ENCODE assay signal across 8 cellular contexts in genomic region chr2:172555522-172556283, GRCh38.
A peak's percentile ranks its signal among the peaks of the same experiment; 100 is the strongest.
DNase-seq lines count a peak whose midpoint lies in the region; ATAC-seq lines count a peak whose summit lies in the region.

Gene PDK1, plus strand, starts transcription at chr2:172556090. Its CDS starts 61 bp downstream, at chr2:172556151.

- DNase-seq in DMS 273 treated with DMSO at 0.1 percent for 48 hours (lab: John Stamatoyannopoulos, UW) (peak; percentile 80), HuH-7.5 (ENCODE audit: low spot score) (peak; percentile 76), OCI-M1 (lab: John Stamatoyannopoulos, UW) (peak; percentile 92), activated T-cell treated with anti-CD3 and anti-CD28 coated beads for 4 hours (peak; percentile 84), epithelial cell of prostate (ENCODE audit: low read depth, low spot score) (peak; percentile 67)
- DNase-seq in stimulated activated CD8-positive, alpha-beta memory T cell treated with anti-CD3 and anti-CD28 coated beads, Interleukin-4, amount 100 ng/mL, for 48 hours: peak; percentile 91

- peak within 1 kb of the TSS; percentile 83 for H3K27ac ChIP-seq in epithelial cell of prostate
- H3K27ac ChIP-seq in mucosa of rectum (ENCODE audit: low read depth in 2 of 2, low read length in 2 of 2): peak within 1 kb of the TSS; percentile 91 to 93

- H3K4me1 ChIP-seq in mucosa of rectum (ENCODE audit: control insufficient read depth in 2 of 2, insufficient read depth in 2 of 2, low read length in 2 of 2): peaks cover 17 to 19% of the 10 kb centered on the region in 2 donors

- H3K9me3 ChIP-seq in mucosa of rectum (ENCODE audit: control insufficient read depth in 2 of 2, low read length in 2 of 2): no peaks in the 10 kb centered on the region

- H3K36me3 ChIP-seq in mucosa of rectum (ENCODE audit: control insufficient read depth in 2 of 2, insufficient read depth in 2 of 2, low read length in 2 of 2): peaks cover 0 to 2% of the 10 kb centered on the region in 2 donors

- ATAC-seq in GM21528 (IDR thresholded peaks at IDR 0.05; ENCODE audit: low FRiP score, unreplicated experiment): peak; percentile 92

- peak within 1 kb of the TSS; percentile 91 to 96 for H3K4me3 ChIP-seq in mucosa of rectum (ENCODE audit: low read length in 2 of 2)

- H3K27me3 ChIP-seq in mucosa of rectum (ENCODE audit: control insufficient read depth in 2 of 2, insufficient read depth in 2 of 2, low read length in 2 of 2): no peaks in the 10 kb centered on the region

- peak within 1 kb of the TSS; percentile 85 to 95 for H3K9ac ChIP-seq in mucosa of rectum (ENCODE audit: low read depth in 1 of 2, low read length in 2 of 2)

Comparison
In these comparisons a context has a peak if more than half of its experiments do, and no peak if none do; other contexts are left out.
1. Peak in every context shown above with its lines: DNase-seq, ATAC-seq, H3K4me3 ChIP-seq and H3K27ac ChIP-seq.